In the genomic region with DNA sequence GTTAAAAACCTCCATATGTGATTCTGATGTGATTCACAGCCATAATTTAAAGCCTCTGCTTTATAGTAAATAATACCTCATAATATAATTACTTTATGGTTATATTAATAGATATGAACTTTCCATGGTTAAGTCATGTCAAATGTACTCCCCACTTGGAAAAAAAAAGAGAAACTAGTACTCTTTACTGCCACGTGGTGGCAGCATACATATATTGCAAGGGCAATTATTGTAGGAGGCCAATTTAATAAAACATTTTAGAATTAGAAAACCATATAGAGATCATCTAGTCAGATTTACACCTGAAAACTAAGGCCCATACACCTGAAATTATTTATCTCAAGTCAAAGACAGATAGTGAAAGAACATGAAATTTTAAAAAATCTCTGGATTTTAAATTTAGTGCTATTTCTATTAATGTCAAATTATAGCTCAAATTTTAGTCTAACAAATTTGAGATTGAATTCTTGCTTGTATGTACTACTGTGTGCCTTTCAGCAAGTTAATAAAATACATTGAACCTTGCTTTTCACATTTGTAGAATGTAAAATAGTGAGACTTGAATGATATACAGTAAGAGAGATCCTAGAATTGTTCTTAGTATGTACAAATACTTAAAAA, we compare ENCODE assay signal across 8 cellular contexts.
DNase-seq lines count a peak whose midpoint lies in the region; ATAC-seq and TF ChIP-seq lines count a peak whose summit lies in the region.

No MANE protein-coding gene starts in this region.

- H3K27me3 ChIP-seq in colonic mucosa, result no peaks in the 10 kb centered on the region

- H3K27ac ChIP-seq in colonic mucosa, result no peak overlapping the region

- H3K4me1 ChIP-seq in colonic mucosa, result no peaks in the 10 kb centered on the region

- H3K9me3 ChIP-seq in colonic mucosa, result no peaks in the 10 kb centered on the region

- no peaks in the 10 kb centered on the region for H3K36me3 ChIP-seq in colonic mucosa

- no peak overlapping the region for H3K9ac ChIP-seq in colonic mucosa (ENCODE audit: low read depth in 2 of 2, low read length in 2 of 2)

- no peak for ATAC-seq in HG03469 (IDR thresholded peaks at IDR 0.05; ENCODE audit: unreplicated experiment)

- TF ChIP-seq CTCF in HFF-Myc (IDR thresholded peaks at IDR 0.05; ENCODE audit: low read depth, low read length, missing control alignments) (peak; percentile 28), colonic mucosa (IDR thresholded peaks at IDR 0.05) (peak; percentile 72)

- H3K4me3 ChIP-seq in HFF-Myc (replicated peaks; ENCODE audit: low read depth, low read length), result no peak overlapping the region
- no peak overlapping the region for H3K4me3 ChIP-seq in colonic mucosa

- DNase-seq in SHP77 treated with DMSO at 0.1 percent for 48 hours (lab: John Stamatoyannopoulos, UW) (peak; percentile 0), SHP77 (lab: John Stamatoyannopoulos, UW) (no peak), HFF-Myc (ENCODE audit: extremely low read depth, low read depth) (no peak), NCI-H82 treated with DMSO at 0.1 percent for 48 hours (lab: John Stamatoyannopoulos, UW; ENCODE audit: unreplicated experiment) (peak; percentile 5), colonic mucosa (no peak), myocyte (ENCODE audit: low read depth) (peak; percentile 63), OCI-M2 (lab: John Stamatoyannopoulos, UW; ENCODE audit: unreplicated experiment) (no peak)

- intact Hi-C loops in colonic mucosa (cut with DNase I), result no loop called here

Comparison
In these comparisons a context has a peak if more than half of its experiments do, and no peak if none do; other contexts are left out.
1. DNase-seq: peak in SHP77 treated with DMSO at 0.1 percent for 48 hours (single experiment), NCI-H82 treated with DMSO at 0.1 percent for 48 hours (single experiment) and myocyte (single experiment); none in SHP77 (0 of 2), HFF-Myc (single experiment), colonic mucosa (single experiment) and OCI-M2 (single experiment).